22 cellular contexts compared by ENCODE assay signal in genomic region chr3:31813197-31813596, GRCh38.
"Had no signal": no experiment of that assay in that cellular context is flagged by ENCODE, and none has a peak within 500 bp of the region (broad histone marks: within the 10 kb centered on the region; RNA-seq: fewer than 3 reads in every experiment).

No MANE protein-coding gene starts in this region.

- H3K27ac Mint-ChIP-seq: activated CD8-positive, alpha-beta T cell treated with anti-CD3 and anti-CD28 coated beads, Interleukin-2, amount 10 ng/mL, durations not matched to agents 7 days and 5 days; activated naive CD8-positive, alpha-beta T cell treated with anti-CD3 and anti-CD28 coated beads, Interleukin-2, amount 50 U/mL, for 24 hours; activated T-helper 1 cell treated with anti-CD3 and anti-CD28 coated beads, Interleukin-12 subunit alpha, Interleukin-12 subunit beta, Interleukin-2, Interleukin-4 antibody, amounts not matched to agents 30 ng/mL and 10 ng/mL and 1 ng/mL, durations not matched to agents 14 hours and 24 hours and 36 hours; mesothelial cell of epicardium; nephron; stimulated activated naive CD8-positive, alpha-beta T cell treated with anti-CD3 and anti-CD28 coated beads, Interleukin-15, amount 100 ng/mL, for 72 hours had no signal

- H3K27me3 ChIP-seq: body of pancreas, heart right ventricle, left lung, pancreas, right atrium auricular region, tibial artery had no signal

- FAIRE-seq: pancreas, TTC549 had no signal

- H3K9me3 ChIP-seq: body of pancreas, heart right ventricle, left lung, pancreas, psoas muscle, right atrium auricular region, tibial artery had no signal

- H3K4me3 ChIP-seq: body of pancreas, heart right ventricle, left lung, pancreas, psoas muscle, right atrium auricular region, tibial artery had no signal

- H3K27me3 Mint-ChIP-seq: activated naive CD8-positive, alpha-beta T cell treated with anti-CD3 and anti-CD28 coated beads, Interleukin-2, amount 50 U/mL, for 24 hours; stimulated activated naive CD8-positive, alpha-beta T cell treated with anti-CD3 and anti-CD28 coated beads, Interleukin-15, amount 100 ng/mL, for 72 hours had no signal

- H3K27ac ChIP-seq: body of pancreas, heart right ventricle, left lung, pancreas, psoas muscle, right atrium auricular region, tibial artery, WERI-Rb-1 had no signal

- H3K36me3 ChIP-seq: heart right ventricle, left lung, pancreas, right atrium auricular region, tibial artery, WERI-Rb-1 had no signal

- H3K4me1 ChIP-seq: body of pancreas, heart right ventricle, left lung, pancreas, psoas muscle, right atrium auricular region had no signal

- DNase-seq: activated CD4-positive, alpha-beta T cell treated with anti-CD3 and anti-CD28 coated beads, Interleukin-2, amount 50 U/mL, for 1 hour; activated CD4-positive, CD25-positive, alpha-beta regulatory T cell treated with anti-CD3 and anti-CD28 coated beads, Interleukin-2, amount 50 U/mL, for 72 hours; activated CD8-positive, alpha-beta T cell treated with anti-CD3 and anti-CD28 coated beads, Interleukin-2, amount 10 ng/mL, durations not matched to agents 7 days and 5 days; activated gamma-delta T cell; activated naive CD4-positive, alpha-beta T cell treated with anti-CD3 and anti-CD28 coated beads, Interleukin-2, amount 50 U/mL, for 16 hours; activated naive CD8-positive, alpha-beta T cell treated with anti-CD3 and anti-CD28 coated beads, Interleukin-2, amount 50 U/mL, for 24 hours; anterior cingulate cortex; body of pancreas; heart right ventricle; left lung; pancreas; psoas muscle; stimulated activated CD4-positive, alpha-beta T cell treated with anti-CD3 and anti-CD28 coated beads, Interleukin-12 subunit alpha, Interleukin-12 subunit beta, amount 100 ng/mL, for 4 hours; stimulated activated CD4-positive, alpha-beta T cell treated with anti-CD3 and anti-CD28 coated beads, Interleukin-4, amount 100 ng/mL, for 4 hours; stimulated activated naive CD8-positive, alpha-beta T cell treated with anti-CD3 and anti-CD28 coated beads, Interleukin-15, amount 100 ng/mL, for 72 hours; tibial artery; WERI-Rb-1 had no signal

- H3K9me3 Mint-ChIP-seq: activated naive CD8-positive, alpha-beta T cell treated with anti-CD3 and anti-CD28 coated beads, Interleukin-2, amount 50 U/mL, for 24 hours; activated T-helper 1 cell treated with anti-CD3 and anti-CD28 coated beads, Interleukin-12 subunit alpha, Interleukin-12 subunit beta, Interleukin-2, Interleukin-4 antibody, amounts not matched to agents 30 ng/mL and 10 ng/mL and 1 ng/mL, durations not matched to agents 14 hours and 24 hours and 36 hours; nephron; stimulated activated naive CD8-positive, alpha-beta T cell treated with anti-CD3 and anti-CD28 coated beads, Interleukin-15, amount 100 ng/mL, for 72 hours had no signal

- ATAC-seq: activated CD8-positive, alpha-beta T cell treated with anti-CD3 and anti-CD28 coated beads, Interleukin-2, amount 10 ng/mL, durations not matched to agents 7 days and 5 days; activated naive CD8-positive, alpha-beta T cell treated with anti-CD3 and anti-CD28 coated beads, Interleukin-2, amount 50 U/mL, for 24 hours; body of pancreas; heart right ventricle; left lung; pancreas; psoas muscle; stimulated activated naive CD8-positive, alpha-beta T cell treated with anti-CD3 and anti-CD28 coated beads, Interleukin-15, amount 100 ng/mL, for 72 hours had no signal

- H3K4me3 Mint-ChIP-seq: activated CD8-positive, alpha-beta T cell treated with anti-CD3 and anti-CD28 coated beads, Interleukin-2, amount 10 ng/mL, durations not matched to agents 7 days and 5 days; activated naive CD8-positive, alpha-beta T cell treated with anti-CD3 and anti-CD28 coated beads, Interleukin-2, amount 50 U/mL, for 24 hours; activated T-helper 1 cell treated with anti-CD3 and anti-CD28 coated beads, Interleukin-12 subunit alpha, Interleukin-12 subunit beta, Interleukin-2, Interleukin-4 antibody, amounts not matched to agents 30 ng/mL and 10 ng/mL and 1 ng/mL, durations not matched to agents 14 hours and 24 hours and 36 hours; mesothelial cell of epicardium; nephron; stimulated activated naive CD8-positive, alpha-beta T cell treated with anti-CD3 and anti-CD28 coated beads, Interleukin-15, amount 100 ng/mL, for 72 hours had no signal

- H3K4me1 Mint-ChIP-seq: stimulated activated naive CD8-positive, alpha-beta T cell treated with anti-CD3 and anti-CD28 coated beads, Interleukin-15, amount 100 ng/mL, for 72 hours had no signal
